Comparison of ENCODE assay signal across 8 cellular contexts in genomic region chr1:26694597-26695416, GRCh38. TPM values are rescaled to one million over a fixed set of nuclear protein-coding genes. Genes with fewer than 3 reads are reported as not detected.
DNase-seq lines count a peak whose midpoint lies in the region; ATAC-seq, FAIRE-seq and TF ChIP-seq lines count a peak whose summit lies in the region.

No MANE protein-coding gene starts in this region.

- peaks cover 44% of the 10 kb centered on the region for H3K4me1 ChIP-seq in CD8-positive, alpha-beta T cell (ENCODE audit: insufficient read depth, low read length)
- peaks cover 40 to 44% of the 10 kb centered on the region in 2 donors for H3K4me1 ChIP-seq in muscle layer of duodenum (ENCODE audit: control insufficient read depth in 1 of 2, insufficient read depth in 2 of 2, low read length in 2 of 2)

- H3K36me3 ChIP-seq in CD8-positive, alpha-beta T cell (ENCODE audit: insufficient read depth, low read length): no peaks in the 10 kb centered on the region
- H3K36me3 ChIP-seq in bronchial epithelial cell (ENCODE audit: control insufficient read depth, insufficient read depth, low read length) (no peaks in the 10 kb centered on the region), muscle layer of duodenum (ENCODE audit: control insufficient read depth in 1 of 2, insufficient read depth in 2 of 2, low read length in 2 of 2) (no peaks in the 10 kb centered on the region)

- no peak for FAIRE-seq in bronchial epithelial cell (lab: Jason Lieb, UNC)

- DNase-seq in CD8-positive, alpha-beta T cell: no peak
- peak; percentile 16 for DNase-seq in M059J (ENCODE audit: low read depth)
- DNase-seq in bronchial epithelial cell (ENCODE audit: low read depth): no peak
- no peak for DNase-seq in GDM1 (lab: John Stamatoyannopoulos, UW)
- DNase-seq in OCI-M2 (lab: John Stamatoyannopoulos, UW; ENCODE audit: unreplicated experiment): no peak
- DNase-seq in NCI-H345 (lab: John Stamatoyannopoulos, UW): no peak
- DNase-seq in D341Med (ENCODE audit: low spot score): no peak

- H3K4me3 ChIP-seq in CD8-positive, alpha-beta T cell (ENCODE audit: low read depth, low read length): peak overlapping the region; percentile 70
- H3K4me3 ChIP-seq in bronchial epithelial cell (ENCODE audit: low read depth, low read length): peak overlapping the region; percentile 68
- H3K4me3 ChIP-seq in muscle layer of duodenum (ENCODE audit: low read depth in 1 of 2, low read length in 2 of 2): peak overlapping the region; percentile 82 to 92

- no peaks in the 10 kb centered on the region for H3K9me3 Mint-ChIP-seq in CD8-positive, alpha-beta T cell

- peaks cover 8% of the 10 kb centered on the region for H3K36me3 Mint-ChIP-seq in CD8-positive, alpha-beta T cell

- peak overlapping the region; percentile 93 for H3K4me3 Mint-ChIP-seq in CD8-positive, alpha-beta T cell

- no peak for TF ChIP-seq CTCF in CD8-positive, alpha-beta T cell (IDR thresholded peaks at IDR 0.05)
- no peak for TF ChIP-seq CTCF in bronchial epithelial cell (IDR thresholded peaks at IDR 0.05; ENCODE audit: insufficient read depth, low read length, severe bottlenecking)

- H3K27ac Mint-ChIP-seq in CD8-positive, alpha-beta T cell: peak overlapping the region; percentile 94

- H3K27me3 ChIP-seq in CD8-positive, alpha-beta T cell (ENCODE audit: insufficient read depth, low read length): no peaks in the 10 kb centered on the region
- H3K27me3 ChIP-seq in bronchial epithelial cell (ENCODE audit: control insufficient read depth, insufficient read depth, low read length) (no peaks in the 10 kb centered on the region), muscle layer of duodenum (ENCODE audit: low read depth, low read length) (no peaks in the 10 kb centered on the region)

- POLR2A ChIA-PET in CD8-positive, alpha-beta T cell (lab: Charles Lee): interaction anchor here (1.9 to 13.1 kb wide), 5 partner anchors 11 to 93 kb away, joined by 6 to 224 read pairs (median 22); partner anchors contain the start of gene PIGV

- peaks cover 35% of the 10 kb centered on the region for H3K4me1 Mint-ChIP-seq in CD8-positive, alpha-beta T cell (ENCODE audit: low read depth)

- H3K27ac ChIP-seq in CD8-positive, alpha-beta T cell (ENCODE audit: low read depth, low read length): peak overlapping the region; percentile 39
- H3K27ac ChIP-seq in muscle layer of duodenum (ENCODE audit: low read length): peak overlapping the region; percentile 96

- CTCF ChIA-PET in CD8-positive, alpha-beta T cell (lab: Charles Lee): interaction anchor here (3.6 to 7.9 kb wide), 4 partner anchors 14 to 94 kb away, joined by 24 to 126 read pairs (median 38); partner anchors contain the start of gene PIGV

- intact Hi-C loops in CD8-positive, alpha-beta T cell (cut with DNase I, micrococcal nuclease): loop anchor here (1.0 to 10.0 kb wide), 5 partner anchors 92 to 647 kb away; partner anchors contain the start of genes HMGN2 (in 2 of the 2), SYTL1 (in 2 of the 2), NUDC (in 1 of the 2) and PIGV (in 1 of the 2)

- no peaks in the 10 kb centered on the region for H3K9me3 ChIP-seq in CD8-positive, alpha-beta T cell (ENCODE audit: low read length)
- H3K9me3 ChIP-seq in muscle layer of duodenum (ENCODE audit: control insufficient read depth in 1 of 2, low read length in 2 of 2): no peaks in the 10 kb centered on the region

- H3K27me3 Mint-ChIP-seq in CD8-positive, alpha-beta T cell (ENCODE audit: low read depth): no peaks in the 10 kb centered on the region

- ATAC-seq in CD8-positive, alpha-beta T cell: no peak

RNA-seq across cellular contexts. Expression of gene ARID1A, which starts 1.0 kb away (rescaled TPM):
- total RNA-seq in CD8-positive, alpha-beta T cell: 100 to 1,000 TPM; 104 to 105 TPM
- total RNA-seq in M059J (2014; rRNA removed; shearing (Covaris generic)): 18.1 and 26.2 TPM in 2 replicates
- total RNA-seq in bronchial epithelial cell: 8.7 and 15.5 TPM in 2 replicates
